ENCODE assay signal across 1 cellular context in the genomic region with DNA sequence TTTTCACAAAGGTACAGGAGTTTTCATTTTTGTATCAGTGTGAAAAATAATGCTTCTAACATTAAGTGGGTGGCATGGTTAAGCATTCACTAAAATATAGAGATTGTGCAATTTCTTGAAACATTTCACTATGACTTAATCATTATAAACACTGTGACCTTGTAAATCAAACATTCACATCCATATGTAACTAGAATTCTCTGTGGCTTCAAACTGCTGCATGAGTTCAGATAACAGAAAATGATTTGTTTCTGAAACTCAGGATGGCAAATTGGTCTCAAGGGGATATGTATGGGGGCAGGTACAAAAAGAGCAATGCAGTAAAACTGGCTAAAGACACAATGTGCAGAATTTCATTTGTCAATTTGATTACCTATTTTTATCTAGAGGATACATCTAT.
TF ChIP-seq lines count a peak whose summit lies in the region.

No MANE protein-coding gene starts in this region.

TF ChIP-seq in HEK293, 187 proteins besides CTCF, POLR2A, EP300 and RAD21 (continued from another document and continues in another):
- TF ChIP-seq ZNF292 (tag by site-specific recombination; IDR thresholded peaks at IDR 0.05; ENCODE audit: borderline replicate concordance, low read depth) (no peak), ZNF48 (tag by site-specific recombination; IDR thresholded peaks at IDR 0.05) (no peak), ZFP69B (tag by site-specific recombination; IDR thresholded peaks at IDR 0.05) (no peak), ZNF223 (tag by site-specific recombination; IDR thresholded peaks at IDR 0.05) (no peak), ZNF830 (tag by site-specific recombination; IDR thresholded peaks at IDR 0.05; ENCODE audit: low read depth) (no peak), ZNF426 (tag by site-specific recombination; IDR thresholded peaks at IDR 0.05) (no peak), ZNF138 (tag by site-specific recombination; IDR thresholded peaks at IDR 0.05; ENCODE audit: borderline replicate concordance) (no peak), SCRT2 (tag by site-specific recombination; IDR thresholded peaks at IDR 0.05) (no peak), ZNF140 (tag by site-specific recombination; IDR thresholded peaks at IDR 0.05) (no peak), ZNF843 (tag by site-specific recombination; IDR thresholded peaks at IDR 0.05) (peak; percentile 33; the same call in 1 of the 2 replicates), ZNF837 (tag by site-specific recombination; IDR thresholded peaks at IDR 0.05) (no peak), ZNF350 (tag by site-specific recombination; IDR thresholded peaks at IDR 0.05) (no peak), ZNF791 (tag by site-specific recombination; IDR thresholded peaks at IDR 0.05) (no peak), ZFHX2 (tag by site-specific recombination; conservative IDR thresholded peaks at IDR 0.05) (no peak), SALL2 (tag by site-specific recombination; IDR thresholded peaks at IDR 0.05; ENCODE audit: borderline replicate concordance) (no peak), FEZF1 (tag by site-specific recombination; IDR thresholded peaks at IDR 0.05) (peak; percentile 94), ZNF677 (tag by site-specific recombination; IDR thresholded peaks at IDR 0.05) (no peak), SP2 (tag by site-specific recombination; IDR thresholded peaks at IDR 0.05) (no peak), KLF9 (tag by site-specific recombination; IDR thresholded peaks at IDR 0.05; ENCODE audit: low read depth) (no peak)
- TF ChIP-seq, protein P1, sequence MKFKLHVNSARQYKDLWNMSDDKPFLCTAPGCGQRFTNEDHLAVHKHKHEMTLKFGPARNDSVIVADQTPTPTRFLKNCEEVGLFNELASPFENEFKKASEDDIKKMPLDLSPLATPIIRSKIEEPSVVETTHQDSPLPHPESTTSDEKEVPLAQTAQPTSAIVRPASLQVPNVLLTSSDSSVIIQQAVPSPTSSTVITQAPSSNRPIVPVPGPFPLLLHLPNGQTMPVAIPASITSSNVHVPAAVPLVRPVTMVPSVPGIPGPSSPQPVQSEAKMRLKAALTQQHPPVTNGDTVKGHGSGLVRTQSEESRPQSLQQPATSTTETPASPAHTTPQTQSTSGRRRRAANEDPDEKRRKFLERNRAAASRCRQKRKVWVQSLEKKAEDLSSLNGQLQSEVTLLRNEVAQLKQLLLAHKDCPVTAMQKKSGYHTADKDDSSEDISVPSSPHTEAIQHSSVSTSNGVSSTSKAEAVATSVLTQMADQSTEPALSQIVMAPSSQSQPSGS (tag by site-specific recombination; IDR thresholded peaks at IDR 0.05; ENCODE audit: low read depth): 0 out of 2 replicates have a peak, but pooled peaks have one; percentile 28
- TF ChIP-seq, protein P2, sequence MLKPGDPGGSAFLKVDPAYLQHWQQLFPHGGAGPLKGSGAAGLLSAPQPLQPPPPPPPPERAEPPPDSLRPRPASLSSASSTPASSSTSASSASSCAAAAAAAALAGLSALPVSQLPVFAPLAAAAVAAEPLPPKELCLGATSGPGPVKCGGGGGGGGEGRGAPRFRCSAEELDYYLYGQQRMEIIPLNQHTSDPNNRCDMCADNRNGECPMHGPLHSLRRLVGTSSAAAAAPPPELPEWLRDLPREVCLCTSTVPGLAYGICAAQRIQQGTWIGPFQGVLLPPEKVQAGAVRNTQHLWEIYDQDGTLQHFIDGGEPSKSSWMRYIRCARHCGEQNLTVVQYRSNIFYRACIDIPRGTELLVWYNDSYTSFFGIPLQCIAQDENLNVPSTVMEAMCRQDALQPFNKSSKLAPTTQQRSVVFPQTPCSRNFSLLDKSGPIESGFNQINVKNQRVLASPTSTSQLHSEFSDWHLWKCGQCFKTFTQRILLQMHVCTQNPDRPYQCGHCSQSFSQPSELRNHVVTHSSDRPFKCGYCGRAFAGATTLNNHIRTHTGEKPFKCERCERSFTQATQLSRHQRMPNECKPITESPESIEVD (tag by site-specific recombination; IDR thresholded peaks at IDR 0.05): peak; percentile 91
- TF ChIP-seq, protein P3, sequence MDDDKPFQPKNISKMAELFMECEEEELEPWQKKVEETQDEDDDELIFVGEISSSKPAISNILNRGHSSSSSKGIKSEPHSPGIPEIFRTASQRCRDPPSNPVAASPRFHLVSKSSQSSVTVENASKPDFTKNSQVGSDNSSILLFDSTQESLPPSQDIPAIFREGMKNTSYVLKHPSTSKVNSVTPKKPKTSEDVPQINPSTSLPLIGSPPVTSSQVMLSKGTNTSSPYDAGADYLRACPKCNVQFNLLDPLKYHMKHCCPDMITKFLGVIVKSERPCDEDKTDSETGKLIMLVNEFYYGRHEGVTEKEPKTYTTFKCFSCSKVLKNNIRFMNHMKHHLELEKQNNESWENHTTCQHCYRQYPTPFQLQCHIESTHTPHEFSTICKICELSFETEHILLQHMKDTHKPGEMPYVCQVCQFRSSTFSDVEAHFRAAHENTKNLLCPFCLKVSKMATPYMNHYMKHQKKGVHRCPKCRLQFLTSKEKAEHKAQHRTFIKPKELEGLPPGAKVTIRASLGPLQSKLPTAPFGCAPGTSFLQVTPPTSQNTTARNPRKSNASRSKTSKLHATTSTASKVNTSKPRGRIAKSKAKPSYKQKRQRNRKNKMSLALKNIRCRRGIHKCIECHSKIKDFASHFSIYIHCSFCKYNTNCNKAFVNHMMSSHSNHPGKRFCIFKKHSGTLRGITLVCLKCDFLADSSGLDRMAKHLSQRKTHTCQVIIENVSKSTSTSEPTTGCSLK (tag by site-specific recombination; IDR thresholded peaks at IDR 0.05): no peak
- TF ChIP-seq, protein P4, sequence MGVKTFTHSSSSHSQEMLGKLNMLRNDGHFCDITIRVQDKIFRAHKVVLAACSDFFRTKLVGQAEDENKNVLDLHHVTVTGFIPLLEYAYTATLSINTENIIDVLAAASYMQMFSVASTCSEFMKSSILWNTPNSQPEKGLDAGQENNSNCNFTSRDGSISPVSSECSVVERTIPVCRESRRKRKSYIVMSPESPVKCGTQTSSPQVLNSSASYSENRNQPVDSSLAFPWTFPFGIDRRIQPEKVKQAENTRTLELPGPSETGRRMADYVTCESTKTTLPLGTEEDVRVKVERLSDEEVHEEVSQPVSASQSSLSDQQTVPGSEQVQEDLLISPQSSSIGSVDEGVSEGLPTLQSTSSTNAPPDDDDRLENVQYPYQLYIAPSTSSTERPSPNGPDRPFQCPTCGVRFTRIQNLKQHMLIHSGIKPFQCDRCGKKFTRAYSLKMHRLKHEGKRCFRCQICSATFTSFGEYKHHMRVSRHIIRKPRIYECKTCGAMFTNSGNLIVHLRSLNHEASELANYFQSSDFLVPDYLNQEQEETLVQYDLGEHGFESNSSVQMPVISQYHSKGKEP (tag by site-specific recombination; IDR thresholded peaks at IDR 0.05): 0 out of 2 replicates have a peak, but pooled peaks have one; percentile 32
- TF ChIP-seq, protein P5, sequence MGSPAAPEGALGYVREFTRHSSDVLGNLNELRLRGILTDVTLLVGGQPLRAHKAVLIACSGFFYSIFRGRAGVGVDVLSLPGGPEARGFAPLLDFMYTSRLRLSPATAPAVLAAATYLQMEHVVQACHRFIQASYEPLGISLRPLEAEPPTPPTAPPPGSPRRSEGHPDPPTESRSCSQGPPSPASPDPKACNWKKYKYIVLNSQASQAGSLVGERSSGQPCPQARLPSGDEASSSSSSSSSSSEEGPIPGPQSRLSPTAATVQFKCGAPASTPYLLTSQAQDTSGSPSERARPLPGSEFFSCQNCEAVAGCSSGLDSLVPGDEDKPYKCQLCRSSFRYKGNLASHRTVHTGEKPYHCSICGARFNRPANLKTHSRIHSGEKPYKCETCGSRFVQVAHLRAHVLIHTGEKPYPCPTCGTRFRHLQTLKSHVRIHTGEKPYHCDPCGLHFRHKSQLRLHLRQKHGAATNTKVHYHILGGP (tag by site-specific recombination; IDR thresholded peaks at IDR 0.05): no peak
- TF ChIP-seq, protein P6, sequence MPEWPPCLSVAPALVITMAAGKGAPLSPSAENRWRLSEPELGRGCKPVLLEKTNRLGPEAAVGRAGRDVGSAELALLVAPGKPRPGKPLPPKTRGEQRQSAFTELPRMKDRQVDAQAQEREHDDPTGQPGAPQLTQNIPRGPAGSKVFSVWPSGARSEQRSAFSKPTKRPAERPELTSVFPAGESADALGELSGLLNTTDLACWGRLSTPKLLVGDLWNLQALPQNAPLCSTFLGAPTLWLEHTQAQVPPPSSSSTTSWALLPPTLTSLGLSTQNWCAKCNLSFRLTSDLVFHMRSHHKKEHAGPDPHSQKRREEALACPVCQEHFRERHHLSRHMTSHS (tag by site-specific recombination; IDR thresholded peaks at IDR 0.05): no peak
- TF ChIP-seq, protein P7, sequence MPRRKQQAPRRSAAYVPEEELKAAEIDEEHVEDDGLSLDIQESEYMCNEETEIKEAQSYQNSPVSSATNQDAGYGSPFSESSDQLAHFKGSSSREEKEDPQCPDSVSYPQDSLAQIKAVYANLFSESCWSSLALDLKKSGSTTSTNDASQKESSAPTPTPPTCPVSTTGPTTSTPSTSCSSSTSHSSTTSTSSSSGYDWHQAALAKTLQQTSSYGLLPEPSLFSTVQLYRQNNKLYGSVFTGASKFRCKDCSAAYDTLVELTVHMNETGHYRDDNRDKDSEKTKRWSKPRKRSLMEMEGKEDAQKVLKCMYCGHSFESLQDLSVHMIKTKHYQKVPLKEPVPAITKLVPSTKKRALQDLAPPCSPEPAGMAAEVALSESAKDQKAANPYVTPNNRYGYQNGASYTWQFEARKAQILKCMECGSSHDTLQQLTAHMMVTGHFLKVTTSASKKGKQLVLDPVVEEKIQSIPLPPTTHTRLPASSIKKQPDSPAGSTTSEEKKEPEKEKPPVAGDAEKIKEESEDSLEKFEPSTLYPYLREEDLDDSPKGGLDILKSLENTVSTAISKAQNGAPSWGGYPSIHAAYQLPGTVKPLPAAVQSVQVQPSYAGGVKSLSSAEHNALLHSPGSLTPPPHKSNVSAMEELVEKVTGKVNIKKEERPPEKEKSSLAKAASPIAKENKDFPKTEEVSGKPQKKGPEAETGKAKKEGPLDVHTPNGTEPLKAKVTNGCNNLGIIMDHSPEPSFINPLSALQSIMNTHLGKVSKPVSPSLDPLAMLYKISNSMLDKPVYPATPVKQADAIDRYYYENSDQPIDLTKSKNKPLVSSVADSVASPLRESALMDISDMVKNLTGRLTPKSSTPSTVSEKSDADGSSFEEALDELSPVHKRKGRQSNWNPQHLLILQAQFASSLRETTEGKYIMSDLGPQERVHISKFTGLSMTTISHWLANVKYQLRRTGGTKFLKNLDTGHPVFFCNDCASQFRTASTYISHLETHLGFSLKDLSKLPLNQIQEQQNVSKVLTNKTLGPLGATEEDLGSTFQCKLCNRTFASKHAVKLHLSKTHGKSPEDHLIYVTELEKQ (tag by site-specific recombination; IDR thresholded peaks at IDR 0.05; ENCODE audit: borderline replicate concordance): no peak
- TF ChIP-seq, protein P8, sequence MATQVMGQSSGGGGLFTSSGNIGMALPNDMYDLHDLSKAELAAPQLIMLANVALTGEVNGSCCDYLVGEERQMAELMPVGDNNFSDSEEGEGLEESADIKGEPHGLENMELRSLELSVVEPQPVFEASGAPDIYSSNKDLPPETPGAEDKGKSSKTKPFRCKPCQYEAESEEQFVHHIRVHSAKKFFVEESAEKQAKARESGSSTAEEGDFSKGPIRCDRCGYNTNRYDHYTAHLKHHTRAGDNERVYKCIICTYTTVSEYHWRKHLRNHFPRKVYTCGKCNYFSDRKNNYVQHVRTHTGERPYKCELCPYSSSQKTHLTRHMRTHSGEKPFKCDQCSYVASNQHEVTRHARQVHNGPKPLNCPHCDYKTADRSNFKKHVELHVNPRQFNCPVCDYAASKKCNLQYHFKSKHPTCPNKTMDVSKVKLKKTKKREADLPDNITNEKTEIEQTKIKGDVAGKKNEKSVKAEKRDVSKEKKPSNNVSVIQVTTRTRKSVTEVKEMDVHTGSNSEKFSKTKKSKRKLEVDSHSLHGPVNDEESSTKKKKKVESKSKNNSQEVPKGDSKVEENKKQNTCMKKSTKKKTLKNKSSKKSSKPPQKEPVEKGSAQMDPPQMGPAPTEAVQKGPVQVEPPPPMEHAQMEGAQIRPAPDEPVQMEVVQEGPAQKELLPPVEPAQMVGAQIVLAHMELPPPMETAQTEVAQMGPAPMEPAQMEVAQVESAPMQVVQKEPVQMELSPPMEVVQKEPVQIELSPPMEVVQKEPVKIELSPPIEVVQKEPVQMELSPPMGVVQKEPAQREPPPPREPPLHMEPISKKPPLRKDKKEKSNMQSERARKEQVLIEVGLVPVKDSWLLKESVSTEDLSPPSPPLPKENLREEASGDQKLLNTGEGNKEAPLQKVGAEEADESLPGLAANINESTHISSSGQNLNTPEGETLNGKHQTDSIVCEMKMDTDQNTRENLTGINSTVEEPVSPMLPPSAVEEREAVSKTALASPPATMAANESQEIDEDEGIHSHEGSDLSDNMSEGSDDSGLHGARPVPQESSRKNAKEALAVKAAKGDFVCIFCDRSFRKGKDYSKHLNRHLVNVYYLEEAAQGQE (tag by site-specific recombination; IDR thresholded peaks at IDR 0.05): no peak
- TF ChIP-seq, protein P9, sequence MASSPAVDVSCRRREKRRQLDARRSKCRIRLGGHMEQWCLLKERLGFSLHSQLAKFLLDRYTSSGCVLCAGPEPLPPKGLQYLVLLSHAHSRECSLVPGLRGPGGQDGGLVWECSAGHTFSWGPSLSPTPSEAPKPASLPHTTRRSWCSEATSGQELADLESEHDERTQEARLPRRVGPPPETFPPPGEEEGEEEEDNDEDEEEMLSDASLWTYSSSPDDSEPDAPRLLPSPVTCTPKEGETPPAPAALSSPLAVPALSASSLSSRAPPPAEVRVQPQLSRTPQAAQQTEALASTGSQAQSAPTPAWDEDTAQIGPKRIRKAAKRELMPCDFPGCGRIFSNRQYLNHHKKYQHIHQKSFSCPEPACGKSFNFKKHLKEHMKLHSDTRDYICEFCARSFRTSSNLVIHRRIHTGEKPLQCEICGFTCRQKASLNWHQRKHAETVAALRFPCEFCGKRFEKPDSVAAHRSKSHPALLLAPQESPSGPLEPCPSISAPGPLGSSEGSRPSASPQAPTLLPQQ (tag by site-specific recombination; IDR thresholded peaks at IDR 0.05): peak; percentile 29; the same call in 1 of the 2 replicates
- TF ChIP-seq, protein P10, sequence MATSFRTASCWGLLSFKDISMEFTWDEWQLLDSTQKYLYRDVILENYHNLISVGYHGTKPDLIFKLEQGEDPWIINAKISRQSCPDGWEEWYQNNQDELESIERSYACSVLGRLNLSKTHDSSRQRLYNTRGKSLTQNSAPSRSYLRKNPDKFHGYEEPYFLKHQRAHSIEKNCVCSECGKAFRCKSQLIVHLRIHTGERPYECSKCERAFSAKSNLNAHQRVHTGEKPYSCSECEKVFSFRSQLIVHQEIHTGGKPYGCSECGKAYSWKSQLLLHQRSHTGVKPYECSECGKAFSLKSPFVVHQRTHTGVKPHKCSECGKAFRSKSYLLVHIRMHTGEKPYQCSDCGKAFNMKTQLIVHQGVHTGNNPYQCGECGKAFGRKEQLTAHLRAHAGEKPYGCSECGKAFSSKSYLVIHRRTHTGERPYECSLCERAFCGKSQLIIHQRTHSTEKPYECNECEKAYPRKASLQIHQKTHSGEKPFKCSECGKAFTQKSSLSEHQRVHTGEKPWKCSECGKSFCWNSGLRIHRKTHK (tag by site-specific recombination; IDR thresholded peaks at IDR 0.05): no peak
- TF ChIP-seq, protein P11, sequence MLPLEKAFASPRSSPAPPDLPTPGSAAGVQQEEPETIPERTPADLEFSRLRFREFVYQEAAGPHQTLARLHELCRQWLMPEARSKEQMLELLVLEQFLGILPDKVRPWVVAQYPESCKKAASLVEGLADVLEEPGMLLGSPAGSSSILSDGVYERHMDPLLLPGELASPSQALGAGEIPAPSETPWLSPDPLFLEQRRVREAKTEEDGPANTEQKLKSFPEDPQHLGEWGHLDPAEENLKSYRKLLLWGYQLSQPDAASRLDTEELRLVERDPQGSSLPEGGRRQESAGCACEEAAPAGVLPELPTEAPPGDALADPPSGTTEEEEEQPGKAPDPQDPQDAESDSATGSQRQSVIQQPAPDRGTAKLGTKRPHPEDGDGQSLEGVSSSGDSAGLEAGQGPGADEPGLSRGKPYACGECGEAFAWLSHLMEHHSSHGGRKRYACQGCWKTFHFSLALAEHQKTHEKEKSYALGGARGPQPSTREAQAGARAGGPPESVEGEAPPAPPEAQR (tag by site-specific recombination; IDR thresholded peaks at IDR 0.05): no peak
